Comparison of ENCODE assay signal across 20 cellular contexts in genomic region chr11:120738516-120739046, GRCh38.
"Had no signal": no experiment of that assay in that cellular context is flagged by ENCODE, and none has a peak within 500 bp of the region (broad histone marks: within the 10 kb centered on the region; RNA-seq: fewer than 3 reads in every experiment).

No MANE protein-coding gene starts in this region.

- H3K4me1 Mint-ChIP-seq: activated naive CD8-positive, alpha-beta T cell treated with anti-CD3 and anti-CD28 coated beads, Interleukin-2, amount 10 ng/mL, durations not matched to agents 7 days and 5 days had no signal

- H3K27me3 ChIP-seq: adrenal gland, SJCRH30 had no signal

- DNase-seq: activated CD4-positive, alpha-beta T cell treated with anti-CD3 and anti-CD28 coated beads for 4 hours; activated CD8-positive, alpha-beta memory T cell treated with anti-CD3 and anti-CD28 coated beads, Interleukin-2, amount 50 U/mL, for 4 hours; activated CD8-positive, alpha-beta T cell treated with anti-CD3 and anti-CD28 coated beads for 36 hours; activated naive CD4-positive, alpha-beta T cell treated with anti-CD3 and anti-CD28 coated beads, Interleukin-2, amount 50 U/mL, for 16 hours; activated naive CD8-positive, alpha-beta T cell treated with anti-CD3 and anti-CD28 coated beads, Interleukin-2, amount 10 ng/mL, durations not matched to agents 7 days and 5 days; activated T-cell treated with anti-CD3 and anti-CD28 coated beads, Interleukin-2, amount 50 U/mL, for 72 hours; adrenal gland; Karpas-422; MM.1S; NCI-H1105; NCI-H1436; NCI-H1694 treated with DMSO at 0.1 percent for 48 hours; NCI-H2081; NCI-H748 treated with DMSO at 0.1 percent for 48 hours; RPMI8226; SJCRH30 had no signal

- H3K4me1 ChIP-seq: adrenal gland, SJCRH30 had no signal

- H3K36me3 ChIP-seq: adrenal gland, SJCRH30 had no signal

- ATAC-seq: activated CD4-positive, CD25-positive, alpha-beta regulatory T cell treated with anti-CD3 and anti-CD28 coated beads, Interleukin-2, amount 50 U/mL, for 24 hours; activated CD8-positive, alpha-beta T cell treated with anti-CD3 and anti-CD28 coated beads for 36 hours; activated T-cell treated with anti-CD3 and anti-CD28 coated beads, Interleukin-2, amount 50 U/mL, for 72 hours; HepG2; Right ventricle myocardium inferior had no signal

- H3K27ac ChIP-seq: adrenal gland, SJCRH30 had no signal

- H3K36me3 Mint-ChIP-seq: activated naive CD8-positive, alpha-beta T cell treated with anti-CD3 and anti-CD28 coated beads, Interleukin-2, amount 10 ng/mL, durations not matched to agents 7 days and 5 days had no signal

- H3K27ac Mint-ChIP-seq: activated CD8-positive, alpha-beta T cell treated with anti-CD3 and anti-CD28 coated beads for 36 hours; activated naive CD8-positive, alpha-beta T cell treated with anti-CD3 and anti-CD28 coated beads, Interleukin-2, amount 10 ng/mL, durations not matched to agents 7 days and 5 days; activated T-cell treated with anti-CD3 and anti-CD28 coated beads, Interleukin-2, amount 50 U/mL, for 72 hours; T-helper 1 cell treated with Interleukin-12 subunit alpha and Interleukin-12 subunit beta and Interleukin-4 antibody, amounts not matched to agents 30 μg/mL and 1 μg/mL, for 36 hours had no signal

- H3K9me3 ChIP-seq: adrenal gland, SJCRH30 had no signal

- H3K4me3 ChIP-seq: adrenal gland, SJCRH30 had no signal

- H3K4me3 Mint-ChIP-seq: activated CD8-positive, alpha-beta T cell treated with anti-CD3 and anti-CD28 coated beads for 36 hours; activated naive CD8-positive, alpha-beta T cell treated with anti-CD3 and anti-CD28 coated beads, Interleukin-2, amount 10 ng/mL, durations not matched to agents 7 days and 5 days; activated T-cell treated with anti-CD3 and anti-CD28 coated beads, Interleukin-2, amount 50 U/mL, for 72 hours; T-helper 1 cell treated with Interleukin-12 subunit alpha and Interleukin-12 subunit beta and Interleukin-4 antibody, amounts not matched to agents 30 μg/mL and 1 μg/mL, for 36 hours had no signal

- H3K9me3 Mint-ChIP-seq: activated CD8-positive, alpha-beta T cell treated with anti-CD3 and anti-CD28 coated beads for 36 hours; activated naive CD8-positive, alpha-beta T cell treated with anti-CD3 and anti-CD28 coated beads, Interleukin-2, amount 10 ng/mL, durations not matched to agents 7 days and 5 days; activated T-cell treated with anti-CD3 and anti-CD28 coated beads, Interleukin-2, amount 50 U/mL, for 72 hours; T-helper 1 cell treated with Interleukin-12 subunit alpha and Interleukin-12 subunit beta and Interleukin-4 antibody, amounts not matched to agents 30 μg/mL and 1 μg/mL, for 36 hours had no signal
